In the genomic region with DNA sequence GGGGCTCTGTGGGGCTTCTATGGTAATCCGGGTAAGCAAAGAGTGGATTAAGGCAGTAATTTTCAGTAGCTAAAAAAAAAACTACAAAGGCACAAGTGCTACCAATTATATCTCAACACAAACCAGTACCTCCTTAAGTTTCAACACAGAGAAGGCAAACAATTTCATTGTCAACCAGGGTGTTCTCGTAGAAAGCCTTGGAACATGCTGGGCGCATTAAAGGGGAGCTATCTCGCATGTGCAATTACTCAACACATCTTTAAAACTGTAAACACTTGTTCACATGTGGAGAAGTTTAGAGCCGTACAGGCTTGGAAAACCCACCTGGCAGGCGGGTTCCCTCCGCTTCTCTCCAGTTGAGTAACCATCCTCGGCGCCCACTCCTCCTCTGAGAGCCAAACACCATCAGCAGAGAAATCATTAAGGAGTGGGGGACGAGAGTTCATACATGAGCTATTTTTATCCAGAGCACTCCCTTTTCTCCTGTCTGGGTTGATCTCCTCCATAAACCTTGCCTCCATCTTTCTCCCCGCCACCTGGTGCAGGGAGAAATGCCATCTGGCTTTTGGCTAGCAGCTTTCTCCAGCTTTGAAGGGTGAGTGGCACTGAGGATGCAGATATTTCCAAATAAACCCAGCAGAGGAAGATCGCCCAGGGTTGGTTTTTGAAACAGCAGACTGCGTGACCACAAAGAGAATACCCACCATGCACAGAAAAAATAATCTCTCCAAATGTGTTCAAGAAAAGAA, we compare ENCODE assay signal across 15 cellular contexts.
DNase-seq lines count a peak whose midpoint lies in the region; ATAC-seq and TF ChIP-seq lines count a peak whose summit lies in the region.
"Had no signal": no experiment of that assay in that cellular context is flagged by ENCODE, and none has a peak within 500 bp of the region (broad histone marks: within the 10 kb centered on the region; RNA-seq: fewer than 3 reads in every experiment).

No MANE protein-coding gene starts in this region.

- DNase-seq in NCI-H128 (lab: John Stamatoyannopoulos, UW; ENCODE audit: unreplicated experiment) (peak; percentile 17), NCI-H446 (lab: John Stamatoyannopoulos, UW) (peak; percentile 23 to 61), cerebellum (ENCODE audit: low spot score) (peak; percentile 71), transverse colon (no peak), NCI-H2107 treated with DMSO at 0.1 percent for 48 hours (lab: John Stamatoyannopoulos, UW; ENCODE audit: unreplicated experiment) (no peak), Ammon's horn (ENCODE audit: low spot score) (no peak)
- DNase-seq in activated T-helper 1 cell treated with anti-CD3 and anti-CD28 coated beads, Interleukin-12 subunit alpha, Interleukin-12 subunit beta, Interleukin-2, Interleukin-4 antibody, amounts not matched to agents 30 ng/mL and 10 ng/mL and 1 ng/mL, durations not matched to agents 14 hours and 24 hours and 36 hours (ENCODE audit: low spot score) = no peak
- DNase-seq: BE2C; CD4-positive, alpha-beta memory T cell; H9; Karpas-422; NCI-H1436; NCI-H2081 treated with DMSO at 0.1 percent for 48 hours; NCI-H510A treated with DMSO at 0.1 percent for 48 hours had no signal

- H3K4me1 Mint-ChIP-seq in activated T-helper 1 cell treated with anti-CD3 and anti-CD28 coated beads, Interleukin-12 subunit alpha, Interleukin-12 subunit beta, Interleukin-2, Interleukin-4 antibody, amounts not matched to agents 30 ng/mL and 10 ng/mL and 1 ng/mL, durations not matched to agents 14 hours and 24 hours and 36 hours (ENCODE audit: low read depth) = no peaks in the 10 kb centered on the region
- H3K4me1 Mint-ChIP-seq: CD4-positive, alpha-beta memory T cell had no signal

- no peaks in the 10 kb centered on the region for H3K9me3 Mint-ChIP-seq in activated T-helper 1 cell treated with anti-CD3 and anti-CD28 coated beads, Interleukin-12 subunit alpha, Interleukin-12 subunit beta, Interleukin-2, Interleukin-4 antibody, amounts not matched to agents 30 ng/mL and 10 ng/mL and 1 ng/mL, durations not matched to agents 14 hours and 24 hours and 36 hours

- intact Hi-C loops in transverse colon (cut with DNase I; ENCODE audit: low total_unique reads) = loop anchor here (2.0 kb wide), 1 partner anchor 105 kb away; no protein-coding TSS in a partner anchor
- intact Hi-C loops in activated T-helper 1 cell treated with anti-CD3 and anti-CD28 coated beads, Interleukin-12 subunit alpha, Interleukin-12 subunit beta, Interleukin-2, Interleukin-4 antibody, amounts not matched to agents 30 ng/mL and 10 ng/mL and 1 ng/mL, durations not matched to agents 14 hours and 24 hours and 36 hours (cut with micrococcal nuclease) = no loop called here

- no peaks in the 10 kb centered on the region for H3K9me3 ChIP-seq in transverse colon
- H3K9me3 ChIP-seq: BE2C had no signal

- peaks cover 0 to 4% (median 4%) of the 10 kb centered on the region in 4 donors for H3K4me1 ChIP-seq in transverse colon
- H3K4me1 ChIP-seq: BE2C had no signal

- no peaks in the 10 kb centered on the region for H3K27me3 Mint-ChIP-seq in activated T-helper 1 cell treated with anti-CD3 and anti-CD28 coated beads, Interleukin-12 subunit alpha, Interleukin-12 subunit beta, Interleukin-2, Interleukin-4 antibody, amounts not matched to agents 30 ng/mL and 10 ng/mL and 1 ng/mL, durations not matched to agents 14 hours and 24 hours and 36 hours (ENCODE audit: insufficient read depth)

- in situ Hi-C loops in transverse colon (cut with MboI; ENCODE audit: low pct_ligation_motif_present in 1 of 4, low pct_unique_long_range_greater_than_20kb in 1 of 4, low sequenced_read_pairs in 3 of 4) = no loop called here

- no peak overlapping the region for H3K27ac Mint-ChIP-seq in activated T-helper 1 cell treated with anti-CD3 and anti-CD28 coated beads, Interleukin-12 subunit alpha, Interleukin-12 subunit beta, Interleukin-2, Interleukin-4 antibody, amounts not matched to agents 30 ng/mL and 10 ng/mL and 1 ng/mL, durations not matched to agents 14 hours and 24 hours and 36 hours
- H3K27ac Mint-ChIP-seq: CD4-positive, alpha-beta memory T cell had no signal

- H3K4me3 ChIP-seq in transverse colon = no peak overlapping the region

- H3K36me3 ChIP-seq in transverse colon = no peaks in the 10 kb centered on the region
- H3K36me3 ChIP-seq: BE2C had no signal

- peak overlapping the region in 3 of 4 donors; percentile 38 to 64 (median 57) for H3K27ac ChIP-seq in transverse colon

- no peak overlapping the region for H3K4me3 Mint-ChIP-seq in activated T-helper 1 cell treated with anti-CD3 and anti-CD28 coated beads, Interleukin-12 subunit alpha, Interleukin-12 subunit beta, Interleukin-2, Interleukin-4 antibody, amounts not matched to agents 30 ng/mL and 10 ng/mL and 1 ng/mL, durations not matched to agents 14 hours and 24 hours and 36 hours
- H3K4me3 Mint-ChIP-seq: CD4-positive, alpha-beta memory T cell; H9 had no signal

- no peaks in the 10 kb centered on the region for H3K36me3 Mint-ChIP-seq in activated T-helper 1 cell treated with anti-CD3 and anti-CD28 coated beads, Interleukin-12 subunit alpha, Interleukin-12 subunit beta, Interleukin-2, Interleukin-4 antibody, amounts not matched to agents 30 ng/mL and 10 ng/mL and 1 ng/mL, durations not matched to agents 14 hours and 24 hours and 36 hours (ENCODE audit: low read depth)
- H3K36me3 Mint-ChIP-seq: CD4-positive, alpha-beta memory T cell had no signal

- TF ChIP-seq EP300 in transverse colon (IDR thresholded peaks at IDR 0.05; ENCODE audit: low read depth) = no peak

- no peak for TF ChIP-seq CTCF in transverse colon (IDR thresholded peaks at IDR 0.05)

- 73 to 80% methylated on average over 9 to 13 of the region's 13 CpGs for WGBS in transverse colon (ENCODE audit: low coverage in 1 of 2), 2 donors

- H3K27me3 ChIP-seq in transverse colon = no peaks in the 10 kb centered on the region
- H3K27me3 ChIP-seq: BE2C had no signal

- no peak for TF ChIP-seq POLR2A in transverse colon (IDR thresholded peaks at IDR 0.05)

- no peak for ATAC-seq in GM19455 (IDR thresholded peaks at IDR 0.05; ENCODE audit: unreplicated experiment)

Comparison
In these comparisons a context has a peak if more than half of its experiments do, and no peak if none do; other contexts are left out.
1. DNase-seq: peak in NCI-H128 (single experiment), NCI-H446 (2 of 2) and cerebellum (single experiment); none in transverse colon (single experiment), activated T-helper 1 cell treated with anti-CD3 and anti-CD28 coated beads, Interleukin-12 subunit alpha, Interleukin-12 subunit beta, Interleukin-2, Interleukin-4 antibody, amounts not matched to agents 30 ng/mL and 10 ng/mL and 1 ng/mL, durations not matched to agents 14 hours and 24 hours and 36 hours (single experiment), NCI-H2107 treated with DMSO at 0.1 percent for 48 hours (single experiment) and Ammon's horn (single experiment).